In genomic region chr10:110414563-110415309, GRCh38 we compare ENCODE assay signal across 1 cellular context.
A peak's percentile ranks its signal among the peaks of the same experiment; 100 is the strongest.
TF ChIP-seq lines count a peak whose summit lies in the region.

No MANE protein-coding gene starts in this region.

TF ChIP-seq in GM12878, 131 proteins besides CTCF, POLR2A, EP300 and RAD21 (continued from another document):
- no peak for TF ChIP-seq NFYA (IDR thresholded peaks at IDR 0.05; ENCODE audit: borderline replicate concordance, low read depth, low read length)
- TF ChIP-seq NFXL1 (IDR thresholded peaks at IDR 0.05; ENCODE audit: borderline replicate concordance), result no peak
- peak; percentile 54; the same call in 1 of the 2 replicates for TF ChIP-seq ZNF207 (IDR thresholded peaks at IDR 0.05; ENCODE audit: borderline replicate concordance)
- no peak for TF ChIP-seq IRF5 (IDR thresholded peaks at IDR 0.05; ENCODE audit: borderline replicate concordance)
- no peak for TF ChIP-seq RFX5 (IDR thresholded peaks at IDR 0.05; ENCODE audit: low read depth, low read length)
- no peak for TF ChIP-seq NR2C2 (IDR thresholded peaks at IDR 0.05; ENCODE audit: borderline replicate concordance, control insufficient read depth, insufficient read length, low read depth)
- TF ChIP-seq PML (IDR thresholded peaks at IDR 0.05; ENCODE audit: low read length), result peak; percentile 90
- no peak for TF ChIP-seq NRF1 (conservative IDR thresholded peaks at IDR 0.05; ENCODE audit: low read depth, low read length)
- TF ChIP-seq SUZ12 (IDR thresholded peaks at IDR 0.05; ENCODE audit: unreplicated experiment), result no peak
- TF ChIP-seq CEBPB (IDR thresholded peaks at IDR 0.05; ENCODE audit: borderline replicate concordance in 1 of 2, low read depth in 2 of 2, low read length in 2 of 2), result peak in 1 of 2 experiments; percentile 89; a peak in 2 of 4 replicates
- TF ChIP-seq RBBP5 (conservative IDR thresholded peaks at IDR 0.05), result no peak
- TF ChIP-seq SRF (IDR thresholded peaks at IDR 0.05; ENCODE audit: low read depth in 2 of 2, low read length in 2 of 2), result peak; percentile 85 to 88
- peak; percentile 93 for TF ChIP-seq DPF2 (IDR thresholded peaks at IDR 0.05)
- no peak for TF ChIP-seq MYC (IDR thresholded peaks at IDR 0.05; ENCODE audit: insufficient read depth, insufficient read length, insufficient replicate concordance, low read length, severe bottlenecking)
- no peak for TF ChIP-seq USF1 (IDR thresholded peaks at IDR 0.05; ENCODE audit: borderline replicate concordance, extremely low read length, insufficient read depth, low read depth, low read length)
- no peak for TF ChIP-seq CBX3 (IDR thresholded peaks at IDR 0.05; ENCODE audit: borderline replicate concordance, low read depth)
- TF ChIP-seq BCL3 (IDR thresholded peaks at IDR 0.05; ENCODE audit: borderline replicate concordance, insufficient read depth, low read depth, low read length, poor library complexity, severe bottlenecking), result peak; percentile 92
- no peak for TF ChIP-seq ZNF384 (IDR thresholded peaks at IDR 0.05; ENCODE audit: borderline replicate concordance, low read depth, low read length)
- TF ChIP-seq ETV6 (conservative IDR thresholded peaks at IDR 0.05 in 1 of 2, IDR thresholded peaks at IDR 0.05 in 1 of 2; ENCODE audit: borderline replicate concordance in 1 of 2, low read depth in 1 of 2), result peak in 1 of 2 experiments; percentile 95; a peak in 2 of 4 replicates
- peak; percentile 40 for TF ChIP-seq POLR2AphosphoS5 (IDR thresholded peaks at IDR 0.05; ENCODE audit: low read length)
- TF ChIP-seq CBX5 (IDR thresholded peaks at IDR 0.05; ENCODE audit: low read depth), result peak; percentile 96; the same call in 1 of the 2 replicates
- TF ChIP-seq NBN (IDR thresholded peaks at IDR 0.05), result peak; percentile 98
- TF ChIP-seq ZBTB11 (CRISPR knock-in tag; IDR thresholded peaks at IDR 0.05), result no peak
- TF ChIP-seq HSF1 (IDR thresholded peaks at IDR 0.05; ENCODE audit: low read depth, low read length), result no peak
- TF ChIP-seq CHD4 (IDR thresholded peaks at IDR 0.05), result no peak
- TF ChIP-seq RB1 (IDR thresholded peaks at IDR 0.05; ENCODE audit: borderline replicate concordance), result no peak
- TF ChIP-seq GABPA (IDR thresholded peaks at IDR 0.05; ENCODE audit: low read depth), result peak; percentile 78; the same call in 1 of the 2 replicates
- no peak for TF ChIP-seq E4F1 (IDR thresholded peaks at IDR 0.05; ENCODE audit: borderline replicate concordance, partially characterized antibody)
- TF ChIP-seq MTA3 (IDR thresholded peaks at IDR 0.05; ENCODE audit: borderline replicate concordance, low read length), result peak; percentile 97
- no peak for TF ChIP-seq SMAD1 (IDR thresholded peaks at IDR 0.05; ENCODE audit: low read depth, partially characterized antibody)
- no peak for TF ChIP-seq ELK1 (IDR thresholded peaks at IDR 0.05; ENCODE audit: low read depth, low read length)
- TF ChIP-seq CBFB (IDR thresholded peaks at IDR 0.05; ENCODE audit: low read depth), result peak; percentile 98
- TF ChIP-seq NFIC (IDR thresholded peaks at IDR 0.05; ENCODE audit: low read depth, low read length), result peak; percentile 98
- TF ChIP-seq CREM (IDR thresholded peaks at IDR 0.05; ENCODE audit: low read depth), result peak; percentile 93
- no peak for TF ChIP-seq ZZZ3 (IDR thresholded peaks at IDR 0.05; ENCODE audit: control insufficient read depth, insufficient read length, low read depth)
- TF ChIP-seq RAD51 (IDR thresholded peaks at IDR 0.05), result peak; percentile 47
- no peak; the same call in 1 of the 2 replicates for TF ChIP-seq ZBTB40 (IDR thresholded peaks at IDR 0.05; ENCODE audit: borderline replicate concordance)
- TF ChIP-seq FOXK2 (IDR thresholded peaks at IDR 0.05), result no peak
- peak; percentile 53 for TF ChIP-seq PBX3 (IDR thresholded peaks at IDR 0.05; ENCODE audit: insufficient replicate concordance, low read depth, low read length)
- peak; percentile 67 for TF ChIP-seq CREB1 (IDR thresholded peaks at IDR 0.05; ENCODE audit: low read depth)
- TF ChIP-seq IRF3 (IDR thresholded peaks at IDR 0.05), result no peak
- TF ChIP-seq ZNF217 (IDR thresholded peaks at IDR 0.05), result peak; percentile 87
- TF ChIP-seq TARDBP (IDR thresholded peaks at IDR 0.05; ENCODE audit: borderline replicate concordance), result no peak
